8 cellular contexts compared by ENCODE assay signal in the genomic region with DNA sequence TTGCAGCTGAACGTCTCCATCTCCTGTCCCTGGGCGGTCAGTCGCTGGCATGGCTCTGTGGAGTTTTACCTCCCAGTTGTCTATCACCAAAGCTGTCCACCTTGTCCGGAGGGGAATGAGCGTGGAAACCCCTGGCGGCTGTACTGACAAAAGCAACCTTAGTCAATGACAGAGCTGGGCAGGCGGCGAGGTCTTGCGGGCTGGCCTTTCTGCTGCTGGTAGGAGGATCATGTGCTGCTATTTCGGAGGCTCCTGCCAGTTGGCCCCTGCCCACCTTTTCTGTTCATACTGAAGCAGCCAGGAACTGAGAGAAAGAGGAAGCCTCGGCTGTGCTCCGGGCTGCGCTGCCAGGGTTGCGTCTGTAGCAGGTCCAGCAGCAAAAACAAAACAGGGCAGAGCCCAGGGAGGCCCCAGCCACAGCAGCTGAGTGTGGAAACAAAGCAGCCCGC. TPM values are rescaled to one million over a fixed set of nuclear protein-coding genes. Genes with fewer than 3 reads are reported as not detected.
DNase-seq lines count a peak whose midpoint lies in the region; ATAC-seq and TF ChIP-seq lines count a peak whose summit lies in the region.

No MANE protein-coding gene starts in this region.

- peaks cover 87% of the 10 kb centered on the region for H3K79me2 ChIP-seq in ACC112 (ENCODE audit: control insufficient read depth, insufficient read depth, low read length, unreplicated experiment)

- peaks cover 58% of the 10 kb centered on the region for H3K4me1 Mint-ChIP-seq in endothelial cell (ENCODE audit: unreplicated experiment)

- ATAC-seq in mucosa of descending colon: peak; percentile 51
- ATAC-seq in upper lobe of right lung: peak; percentile 78
- no peak for ATAC-seq in HG03095 (IDR thresholded peaks at IDR 0.05; ENCODE audit: unreplicated experiment)

- H3K27me3 ChIP-seq in ACC112 (ENCODE audit: insufficient read depth, low read length) (no peaks in the 10 kb centered on the region), upper lobe of right lung (no peaks in the 10 kb centered on the region)

- DNase-seq in M059J (ENCODE audit: low read depth): peak; percentile 38
- DNase-seq in endothelial cell (ENCODE audit: low spot score): peak; percentile 47
- peak in 2 of 3 donors; percentile 42 to 76 for DNase-seq in mucosa of descending colon
- DNase-seq in upper lobe of right lung: peak; percentile 76
- DNase-seq in stimulated activated CD4-positive, alpha-beta T cell treated with anti-CD3 and anti-CD28 coated beads, Interleukin-4, amount 100 ng/mL, for 24 hours: no peak
- DNase-seq in NCI-H1436 treated with DMSO at 0.1 percent for 48 hours (lab: John Stamatoyannopoulos, UW): no peak

- no peaks in the 10 kb centered on the region for H3K9me3 ChIP-seq in mucosa of descending colon
- H3K9me3 ChIP-seq in upper lobe of right lung: no peaks in the 10 kb centered on the region

- peaks cover 33% of the 10 kb centered on the region for H3K36me3 ChIP-seq in ACC112 (ENCODE audit: insufficient read depth, low read length)
- H3K36me3 ChIP-seq in mucosa of descending colon (ENCODE audit: low read depth): no peaks in the 10 kb centered on the region
- no peaks in the 10 kb centered on the region for H3K36me3 ChIP-seq in upper lobe of right lung

- H3K36me3 Mint-ChIP-seq in endothelial cell (ENCODE audit: low read depth, unreplicated experiment): no peaks in the 10 kb centered on the region

- peak overlapping the region; percentile 95 for H3K27ac Mint-ChIP-seq in endothelial cell (ENCODE audit: unreplicated experiment)

- peak overlapping the region; percentile 80 for H3K27ac ChIP-seq in ACC112 (ENCODE audit: low read depth, low read length)
- peak overlapping the region; percentile 38 for H3K27ac ChIP-seq in upper lobe of right lung

- H3K4me3 ChIP-seq in ACC112 (ENCODE audit: low read depth, low read length): peak overlapping the region; percentile 63
- no peak overlapping the region for H3K4me3 ChIP-seq in mucosa of descending colon
- H3K4me3 ChIP-seq in upper lobe of right lung: peak overlapping the region; percentile 32

- no peak overlapping the region for H2AFZ ChIP-seq in ACC112 (ENCODE audit: low read length, unreplicated experiment)

- no peak overlapping the region for H3K4me3 Mint-ChIP-seq in endothelial cell (ENCODE audit: unreplicated experiment)

- no peaks in the 10 kb centered on the region for H3K9me3 Mint-ChIP-seq in endothelial cell (ENCODE audit: unreplicated experiment)

- intact Hi-C loops in mucosa of descending colon (cut with DNase I, micrococcal nuclease) (no loop called here), upper lobe of right lung (cut with DNase I) (no loop called here)

- H3K4me1 ChIP-seq in ACC112 (ENCODE audit: control insufficient read depth, insufficient read depth, low read length, unreplicated experiment) (peaks cover 92% of the 10 kb centered on the region), mucosa of descending colon (ENCODE audit: low read depth) (peaks cover 12% of the 10 kb centered on the region), upper lobe of right lung (peaks cover 10% of the 10 kb centered on the region)

- TF ChIP-seq CTCF in endothelial cell (IDR thresholded peaks at IDR 0.05; ENCODE audit: unreplicated experiment) (no peak), mucosa of descending colon (IDR thresholded peaks at IDR 0.05) (no peak), upper lobe of right lung (IDR thresholded peaks at IDR 0.05) (peak; percentile 17)

- H3K27me3 Mint-ChIP-seq in endothelial cell (ENCODE audit: unreplicated experiment): peaks cover 1% of the 10 kb centered on the region

RNA-seq across cellular contexts. Expression of a gene that starts 57.7 kb away (rescaled TPM):
- 7.3 and 8.2 TPM in 2 replicates for total RNA-seq in M059J (2014; rRNA removed; shearing (Covaris generic))
- total RNA-seq in endothelial cell (ENCODE audit: unreplicated experiment) (89.6 TPM), mucosa of descending colon (10 to 100 TPM in 1 of 3 donors, 1 to 10 TPM in 2; 4.9 to 15.8 (median 7.3) TPM), upper lobe of right lung (not detected)

Comparison
In these comparisons a context has a peak if more than half of its experiments do, and no peak if none do; other contexts are left out.
1. DNase-seq: peak in M059J (single experiment), endothelial cell (single experiment), mucosa of descending colon (2 of 3) and upper lobe of right lung (single experiment); none in stimulated activated CD4-positive, alpha-beta T cell treated with anti-CD3 and anti-CD28 coated beads, Interleukin-4, amount 100 ng/mL, for 24 hours (single experiment) and NCI-H1436 treated with DMSO at 0.1 percent for 48 hours (single experiment).